8 cellular contexts compared by ENCODE assay signal in the genomic region with DNA sequence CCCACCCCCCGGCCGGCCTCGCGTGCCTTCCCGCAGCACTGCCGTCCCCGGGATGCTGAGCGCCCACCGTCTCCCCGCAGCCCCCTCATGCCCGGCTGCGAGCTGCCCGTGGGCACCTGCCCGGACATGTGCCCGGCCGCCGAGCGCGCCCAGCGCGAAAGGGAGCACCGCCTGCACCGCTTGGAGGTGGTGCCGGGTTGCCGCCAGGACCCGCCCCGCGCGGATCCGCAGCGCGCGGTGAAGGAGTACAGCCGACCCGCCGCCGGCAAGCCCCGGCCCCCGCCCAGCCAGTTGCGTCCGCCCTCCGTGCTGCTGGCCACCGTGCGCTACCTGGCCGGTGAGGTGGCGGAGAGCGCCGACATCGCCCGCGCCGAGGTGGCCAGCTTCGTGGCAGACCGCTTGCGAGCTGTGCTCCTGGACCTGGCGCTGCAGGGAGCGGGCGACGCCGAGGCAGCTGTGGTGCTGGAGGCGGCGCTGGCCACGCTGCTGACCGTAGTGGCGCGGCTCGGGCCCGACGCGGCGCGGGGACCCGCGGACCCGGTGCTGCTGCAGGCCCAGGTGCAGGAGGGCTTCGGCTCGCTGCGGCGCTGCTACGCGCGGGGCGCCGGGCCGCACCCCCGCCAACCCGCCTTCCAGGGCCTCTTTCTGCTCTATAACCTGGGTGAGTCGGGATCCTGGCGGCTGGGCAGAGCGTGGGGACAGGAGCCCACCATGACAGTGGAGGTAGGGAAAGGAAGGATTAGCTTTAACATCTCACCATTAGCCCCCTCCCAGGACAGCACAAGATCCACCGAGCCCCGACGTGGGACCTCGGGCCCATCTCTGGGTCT. TPM values are rescaled to one million over a fixed set of nuclear protein-coding genes. Genes with fewer than 3 reads are reported as not detected.
A peak's percentile ranks its signal among the peaks of the same experiment; 100 is the strongest.
DNase-seq lines count a peak whose midpoint lies in the region; ATAC-seq and TF ChIP-seq lines count a peak whose summit lies in the region.

TSS of gene SAC3D1 (plus strand) at position 5 of the 830 bp plus-strand sequence. CDS start at position 88, 83 bp downstream.

- ATAC-seq in GM21390 (IDR thresholded peaks at IDR 0.05; ENCODE audit: unreplicated experiment), result peak; percentile 48

- peak within 1 kb of the TSS; percentile 88 for H3K4me3 Mint-ChIP-seq in stimulated activated naive CD8-positive, alpha-beta T cell treated with anti-CD3 and anti-CD28 coated beads, Interleukin-15, Interleukin-2, amounts not matched to agents 100 ng/mL and 50 ng/mL, for 24 hours

- no peaks in the 10 kb centered on the region for H3K36me3 Mint-ChIP-seq in stimulated activated naive CD8-positive, alpha-beta T cell treated with anti-CD3 and anti-CD28 coated beads, Interleukin-15, Interleukin-2, amounts not matched to agents 100 ng/mL and 50 ng/mL, for 24 hours (ENCODE audit: low read depth)

- peak within 1 kb of the TSS; percentile 94 for H3K27ac ChIP-seq in cingulate gyrus (ENCODE audit: low read depth, low read length)

- H3K27me3 Mint-ChIP-seq in stimulated activated naive CD8-positive, alpha-beta T cell treated with anti-CD3 and anti-CD28 coated beads, Interleukin-15, Interleukin-2, amounts not matched to agents 100 ng/mL and 50 ng/mL, for 24 hours, result no peaks in the 10 kb centered on the region

- peak within 1 kb of the TSS; percentile 90 for H3K27ac Mint-ChIP-seq in stimulated activated naive CD8-positive, alpha-beta T cell treated with anti-CD3 and anti-CD28 coated beads, Interleukin-15, Interleukin-2, amounts not matched to agents 100 ng/mL and 50 ng/mL, for 24 hours

- peak; percentile 73 for DNase-seq in HT-29 (ENCODE audit: low spot score)
- DNase-seq in SW480 (ENCODE audit: low spot score), result peak; percentile 65
- no peak for DNase-seq in lower leg skin (ENCODE audit: low spot score in 2 of 2)
- no peak for DNase-seq in NCI-H1694 treated with DMSO at 0.1 percent for 48 hours (lab: John Stamatoyannopoulos, UW)

- TF ChIP-seq CTCF in lower leg skin (IDR thresholded peaks at IDR 0.05), result no peak

- no peaks in the 10 kb centered on the region for H3K9me3 Mint-ChIP-seq in stimulated activated naive CD8-positive, alpha-beta T cell treated with anti-CD3 and anti-CD28 coated beads, Interleukin-15, Interleukin-2, amounts not matched to agents 100 ng/mL and 50 ng/mL, for 24 hours

- no peak for TF ChIP-seq POLR2A in lower leg skin (IDR thresholded peaks at IDR 0.05)

- peak within 1 kb of the TSS; percentile 64 for H3K4me3 ChIP-seq in GM08714 (ENCODE audit: low read length)
- peak within 1 kb of the TSS; percentile 64 for H3K4me3 ChIP-seq in lower leg skin (ENCODE audit: low read depth, poor library complexity, severe bottlenecking)

- intact Hi-C loops in lower leg skin (cut with DNase I; ENCODE audit: low total_unique reads), result no loop called here

- 2 to 5% methylated on average over 14 to 55 of the region's 94 CpGs for WGBS in lower leg skin, 2 donors

- H3K4me1 Mint-ChIP-seq in stimulated activated naive CD8-positive, alpha-beta T cell treated with anti-CD3 and anti-CD28 coated beads, Interleukin-15, Interleukin-2, amounts not matched to agents 100 ng/mL and 50 ng/mL, for 24 hours (ENCODE audit: low read depth), result peaks cover 15% of the 10 kb centered on the region

RNA-seq across cellular contexts. Expression of gene SAC3D1, which starts in this region (rescaled TPM):
- 52.4 and 52.5 TPM in 2 replicates for total RNA-seq in HT-29 (2014; rRNA removed; shearing (Covaris generic))
- total RNA-seq in lower leg skin, result 10 to 100 TPM; 11.6 to 15.1 (median 12.9) TPM

Comparison
In these comparisons a context has a peak if more than half of its experiments do, and no peak if none do; other contexts are left out.
1. DNase-seq: peak in HT-29 (single experiment) and SW480 (single experiment); none in lower leg skin (0 of 2) and NCI-H1694 treated with DMSO at 0.1 percent for 48 hours (single experiment).